Comparison of ENCODE assay signal across 9 cellular contexts in the genomic region with DNA sequence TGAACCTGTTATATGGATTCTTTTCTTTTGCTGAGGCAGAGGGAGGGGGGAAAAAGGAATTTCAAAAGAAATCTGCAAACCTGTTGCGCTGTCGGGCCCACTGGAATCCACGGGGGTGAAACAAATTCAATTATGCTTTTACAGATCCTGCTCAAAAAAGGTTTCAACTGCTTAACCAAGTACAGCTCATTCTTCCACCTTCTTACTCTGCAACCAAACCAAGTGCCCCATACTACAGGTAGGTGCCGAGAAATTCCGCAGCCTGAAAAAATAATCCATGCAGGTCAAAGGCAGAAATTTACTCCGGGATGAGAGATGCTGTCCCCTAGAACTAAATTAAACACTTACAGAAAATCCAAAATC. TPM values are rescaled to one million over a fixed set of nuclear protein-coding genes. Genes with fewer than 3 reads are reported as not detected.
DNase-seq lines count a peak whose midpoint lies in the region; ATAC-seq and TF ChIP-seq lines count a peak whose summit lies in the region.
"Had no signal": no experiment of that assay in that cellular context is flagged by ENCODE, and none has a peak within 500 bp of the region (broad histone marks: within the 10 kb centered on the region; RNA-seq: fewer than 3 reads in every experiment).

No MANE protein-coding gene starts in this region.

- H3K9me3 ChIP-seq in SK-N-MC (ENCODE audit: low read depth, low read length) (no peaks in the 10 kb centered on the region), parathyroid adenoma (ENCODE audit: control insufficient read depth, low read length) (no peaks in the 10 kb centered on the region)

- ATAC-seq in left ventricle myocardium superior (peak; percentile 13), left lobe of liver (no peak)

- peaks cover 2% of the 10 kb centered on the region for H3K79me2 ChIP-seq in parathyroid adenoma

- peak overlapping the region; percentile 70 for H3K4me2 ChIP-seq in parathyroid adenoma (ENCODE audit: low read length)

- H2AFZ ChIP-seq in parathyroid adenoma = peak overlapping the region; percentile 79

- H3K9ac ChIP-seq in SK-N-MC (ENCODE audit: insufficient read length) = peak overlapping the region; percentile 55
- no peak overlapping the region for H3K9ac ChIP-seq in parathyroid adenoma

- DNase-seq in SK-N-MC (ENCODE audit: low read depth, low spot score) = no peak
- DNase-seq in left ventricle myocardium superior = no peak
- no peak for DNase-seq in NCI-H2029 treated with DMSO at 0.1 percent for 48 hours (lab: John Stamatoyannopoulos, UW)
- DNase-seq in EL = no peak
- DNase-seq in central memory CD4-positive, alpha-beta T cell = no peak
- DNase-seq in left lobe of liver (ENCODE audit: low spot score) = no peak

- peak overlapping the region; percentile 81; the same call in 1 of the 2 replicates for H3K27ac ChIP-seq in SK-N-MC
- peak overlapping the region; percentile 55 for H3K27ac ChIP-seq in parathyroid adenoma

- H3K36me3 ChIP-seq in SK-N-MC (ENCODE audit: insufficient read depth, low read length) (no peaks in the 10 kb centered on the region), parathyroid adenoma (ENCODE audit: control insufficient read depth, insufficient read depth, low read length) (no peaks in the 10 kb centered on the region)

- peaks cover 7% of the 10 kb centered on the region for H3K4me1 ChIP-seq in parathyroid adenoma

- peak overlapping the region; percentile 28 for H3K4me3 ChIP-seq in GM12875 (ENCODE audit: low read depth, low read length)
- H3K4me3 ChIP-seq in SK-N-MC = peak overlapping the region; percentile 76
- peak overlapping the region; percentile 70 for H3K4me3 ChIP-seq in parathyroid adenoma (ENCODE audit: low read depth, low read length)

- TF ChIP-seq CTCF in GM12875 (IDR thresholded peaks at IDR 0.05; ENCODE audit: borderline replicate concordance, insufficient read depth, low read depth, low read length) (no peak), parathyroid adenoma (IDR thresholded peaks at IDR 0.05) (no peak)

- intact Hi-C loops in left ventricle myocardium superior (cut with micrococcal nuclease) = no loop called here

- no peaks in the 10 kb centered on the region for H3K27me3 ChIP-seq in parathyroid adenoma (ENCODE audit: control insufficient read depth, insufficient read depth, low read length)

RNA-seq across cellular contexts. Expression of gene RNF43, which starts 0.4 kb away (rescaled TPM):
- total RNA-seq in left ventricle myocardium superior (6.6 TPM), left lobe of liver (13.0 TPM)
- total RNA-seq: endothelial cell of umbilical vein had no signal
